ENCODE assay signal across 1 cellular context in genomic region chr3:39454818-39455217, GRCh38.
TF ChIP-seq lines count a peak whose summit lies in the region.

No MANE protein-coding gene starts in this region.

TF ChIP-seq in HEK293, 187 proteins besides CTCF, POLR2A, EP300 and RAD21 (continued from another document):
- TF ChIP-seq ZNF518A (tag by site-specific recombination; conservative IDR thresholded peaks at IDR 0.05; ENCODE audit: low read depth) (peak; percentile 67; the same call in 1 of the 2 replicates), ZFP69B (tag by site-specific recombination; IDR thresholded peaks at IDR 0.05) (no peak), ZNF510 (tag by site-specific recombination; IDR thresholded peaks at IDR 0.05; ENCODE audit: insufficient replicate concordance) (no peak), MEIS1 (CRISPR knock-in tag; IDR thresholded peaks at IDR 0.05; ENCODE audit: borderline replicate concordance) (no peak), ZNF629 (tag by site-specific recombination; IDR thresholded peaks at IDR 0.05) (no peak), ZNF555 (tag by site-specific recombination; conservative IDR thresholded peaks at IDR 0.05) (peak; percentile 48), ZNF394 (tag by site-specific recombination; IDR thresholded peaks at IDR 0.05; ENCODE audit: borderline replicate concordance) (peak; percentile 39; the same call in 1 of the 2 replicates), ZBTB20 (tag by site-specific recombination; IDR thresholded peaks at IDR 0.05) (no peak), ZNF623 (tag by site-specific recombination; IDR thresholded peaks at IDR 0.05) (peak; percentile 41; the same call in 1 of the 2 replicates), ZNF157 (tag by site-specific recombination; IDR thresholded peaks at IDR 0.05) (no peak), ZBTB11 (tag by site-specific recombination; conservative IDR thresholded peaks at IDR 0.05; ENCODE audit: low read depth) (peak; percentile 65), ZNF426 (tag by site-specific recombination; IDR thresholded peaks at IDR 0.05) (peak; percentile 50), ZNF140 (tag by site-specific recombination; IDR thresholded peaks at IDR 0.05) (peak; percentile 34; the same call in 1 of the 2 replicates), ZNF785 (tag by site-specific recombination; IDR thresholded peaks at IDR 0.05) (no peak), KLF17 (tag by site-specific recombination; IDR thresholded peaks at IDR 0.05) (no peak), ZBTB8A (tag by site-specific recombination; IDR thresholded peaks at IDR 0.05) (peak; percentile 35; the same call in 1 of the 2 replicates)
TF ChIP-seq in HEK293: peak in this region for 8.
